In the genomic region with DNA sequence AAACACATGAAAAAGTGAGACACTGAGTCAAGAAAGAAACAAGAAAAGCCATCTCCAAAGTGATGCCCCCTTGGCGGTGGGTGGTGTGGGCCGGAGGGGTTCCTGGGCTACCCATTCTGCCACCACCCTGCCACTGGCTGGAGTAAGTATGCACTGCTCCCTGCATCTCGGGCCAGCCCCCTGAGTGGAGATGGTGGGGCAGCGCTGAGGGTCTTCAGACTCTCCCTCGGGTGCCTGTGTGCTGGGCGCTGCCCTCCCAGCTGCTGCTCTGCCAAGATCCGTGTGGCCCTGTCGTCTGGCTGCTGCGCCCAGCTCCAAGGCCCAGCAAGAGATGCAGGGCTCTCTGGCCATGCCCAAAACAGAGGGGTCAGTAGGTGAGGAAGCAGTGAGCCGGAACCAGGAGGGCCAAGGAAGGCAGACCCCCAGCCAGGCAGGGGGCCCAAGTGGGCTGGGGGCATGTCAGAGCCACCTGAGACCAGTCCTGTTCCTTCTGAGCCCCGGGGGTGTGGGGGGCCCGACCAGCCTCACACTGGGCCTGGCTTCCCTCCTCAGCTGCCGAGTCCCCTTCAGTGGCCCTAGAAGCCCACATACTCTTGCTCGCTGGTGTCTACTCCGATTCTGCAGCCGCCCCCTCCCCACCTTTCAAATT, we compare ENCODE assay signal across 10 cellular contexts. TPM values are rescaled to one million over a fixed set of nuclear protein-coding genes. Genes with fewer than 3 reads are reported as not detected.
DNase-seq lines count a peak whose midpoint lies in the region; ATAC-seq, FAIRE-seq and TF ChIP-seq lines count a peak whose summit lies in the region.
"Had no signal": no experiment of that assay in that cellular context is flagged by ENCODE, and none has a peak within 500 bp of the region (broad histone marks: within the 10 kb centered on the region; RNA-seq: fewer than 3 reads in every experiment).

No MANE protein-coding gene starts in this region.

- H3K36me3 Mint-ChIP-seq in CD4-positive, alpha-beta T cell (ENCODE audit: low read depth) = peaks cover 51% of the 10 kb centered on the region
- H3K36me3 Mint-ChIP-seq in astrocyte (ENCODE audit: low read depth, unreplicated experiment) (no peaks in the 10 kb centered on the region), progenitor cell of endocrine pancreas (ENCODE audit: insufficient read depth) (no peaks in the 10 kb centered on the region)
- no peaks in the 10 kb centered on the region for H3K36me3 Mint-ChIP-seq in natural killer cell treated with Interleukin-12 subunit alpha and Interleukin-12 subunit beta and Interleukin-15 and Interleukin-18, amount 100 ng/mL, for 72 hours

- peaks cover 60% of the 10 kb centered on the region for H3K4me1 Mint-ChIP-seq in CD4-positive, alpha-beta T cell (ENCODE audit: low read depth)
- H3K4me1 Mint-ChIP-seq in astrocyte (ENCODE audit: low read depth, unreplicated experiment) (peaks cover 15% of the 10 kb centered on the region), progenitor cell of endocrine pancreas (ENCODE audit: low read depth) (peaks cover 11% of the 10 kb centered on the region)
- H3K4me1 Mint-ChIP-seq in natural killer cell treated with Interleukin-12 subunit alpha and Interleukin-12 subunit beta and Interleukin-15 and Interleukin-18, amount 100 ng/mL, for 72 hours (ENCODE audit: low read depth in 2 of 2) = peaks cover 40% of the 10 kb centered on the region in 2 donors

- TF ChIP-seq CTCF in CD4-positive, alpha-beta T cell (IDR thresholded peaks at IDR 0.05) = no peak
- no peak for TF ChIP-seq CTCF in astrocyte (IDR thresholded peaks at IDR 0.05; ENCODE audit: insufficient read depth, low read depth, low read length)
- TF ChIP-seq CTCF in omental fat pad (IDR thresholded peaks at IDR 0.05) = no peak
- no peak for TF ChIP-seq CTCF in D721Med (IDR thresholded peaks at IDR 0.05; ENCODE audit: insufficient read depth, missing control alignments)
- no peak for TF ChIP-seq CTCF in progenitor cell of endocrine pancreas (IDR thresholded peaks at IDR 0.05; ENCODE audit: unreplicated experiment)

- no peak overlapping the region for H2AFZ ChIP-seq in astrocyte (ENCODE audit: low read depth, low read length)

- no peak for ATAC-seq in CD4-positive, alpha-beta T cell (ENCODE audit: poor library complexity)
- ATAC-seq in natural killer cell treated with Interleukin-12 subunit alpha and Interleukin-12 subunit beta and Interleukin-15 and Interleukin-18, amount 100 ng/mL, for 72 hours = no peak
- ATAC-seq in omental fat pad (ENCODE audit: low FRiP score) (no peak), HG03342 (IDR thresholded peaks at IDR 0.05; ENCODE audit: unreplicated experiment) (no peak)

- H3K27ac ChIP-seq in CD4-positive, alpha-beta T cell (ENCODE audit: low read depth, low read length) = peak overlapping the region; percentile 95
- no peak overlapping the region for H3K27ac ChIP-seq in astrocyte (ENCODE audit: low read depth, low read length)

- no peaks in the 10 kb centered on the region for H3K27me3 ChIP-seq in CD4-positive, alpha-beta T cell (ENCODE audit: control insufficient read depth, insufficient read depth, low read length)
- H3K27me3 ChIP-seq in H7 (ENCODE audit: control insufficient read depth, insufficient read depth, low read length) (peaks cover 17% of the 10 kb centered on the region; the same call in 1 of the 2 replicates), astrocyte (ENCODE audit: insufficient read depth, low read length) (peaks cover 3% of the 10 kb centered on the region)

- H3K4me1 ChIP-seq in astrocyte (ENCODE audit: insufficient read depth, low read length) = peaks cover 5% of the 10 kb centered on the region

- H3K79me2 ChIP-seq in astrocyte (ENCODE audit: insufficient read depth, low read length) = no peaks in the 10 kb centered on the region

- CTCF ChIA-PET in CD4-positive, alpha-beta T cell (lab: Charles Lee) = interaction anchor here (1.1 to 9.9 kb wide), 4 partner anchors 15 to 30 kb away, joined by 4 to 75 read pairs (median 32); no protein-coding TSS in a partner anchor

- intact Hi-C loops in CD4-positive, alpha-beta T cell (cut with DNase I, micrococcal nuclease) = loop anchor here (1.0 to 2.0 kb wide), 3 partner anchors 13 to 39 kb away; partner anchors contain the start of gene CDCA4 (in 1 of the 2)

- no peaks in the 10 kb centered on the region for H3K27me3 Mint-ChIP-seq in CD4-positive, alpha-beta T cell
- peaks cover 13% of the 10 kb centered on the region for H3K27me3 Mint-ChIP-seq in astrocyte (ENCODE audit: low read depth, unreplicated experiment)
- H3K27me3 Mint-ChIP-seq in natural killer cell treated with Interleukin-12 subunit alpha and Interleukin-12 subunit beta and Interleukin-15 and Interleukin-18, amount 100 ng/mL, for 72 hours = no peaks in the 10 kb centered on the region
- H3K27me3 Mint-ChIP-seq in progenitor cell of endocrine pancreas = peaks cover 3% of the 10 kb centered on the region

- FAIRE-seq in astrocyte (lab: Jason Lieb, UNC) (no peak), D721Med (lab: Jason Lieb, UNC) (no peak)

- H4K20me1 ChIP-seq in astrocyte (ENCODE audit: insufficient read depth, low read length) = peaks cover 7% of the 10 kb centered on the region

- POLR2A ChIA-PET in CD4-positive, alpha-beta T cell (lab: Charles Lee) = interaction anchor here (0.9 to 7.3 kb wide), 8 partner anchors 13 to 44 kb away, joined by 3 to 62 read pairs (median 5); partner anchors contain the start of gene CDCA4

- H3K36me3 ChIP-seq in H7 (replicated peaks; ENCODE audit: control insufficient read depth, insufficient read depth, low read length) (no peaks in the 10 kb centered on the region), astrocyte (ENCODE audit: insufficient read depth, low read length) (no peaks in the 10 kb centered on the region)

- peak overlapping the region; percentile 89 for H3K4me3 Mint-ChIP-seq in CD4-positive, alpha-beta T cell
- H3K4me3 Mint-ChIP-seq in astrocyte (ENCODE audit: unreplicated experiment) (no peak overlapping the region), progenitor cell of endocrine pancreas (ENCODE audit: low read depth) (no peak overlapping the region)
- peak overlapping the region; percentile 99 for H3K4me3 Mint-ChIP-seq in natural killer cell treated with Interleukin-12 subunit alpha and Interleukin-12 subunit beta and Interleukin-15 and Interleukin-18, amount 100 ng/mL, for 72 hours

- H3K9me3 ChIP-seq in CD4-positive, alpha-beta T cell (ENCODE audit: control insufficient read depth, low read length) = no peaks in the 10 kb centered on the region
- no peaks in the 10 kb centered on the region for H3K9me3 ChIP-seq in astrocyte (ENCODE audit: insufficient read depth, low read depth, low read length)

- H3K4me3 ChIP-seq in H7 (ENCODE audit: insufficient read depth, low read depth, low read length) (no peak overlapping the region), astrocyte (ENCODE audit: insufficient read depth, low read depth, low read length) (no peak overlapping the region)
- H3K4me3 ChIP-seq: lung had no signal

- no peaks in the 10 kb centered on the region for H3K9me3 Mint-ChIP-seq in CD4-positive, alpha-beta T cell
- H3K9me3 Mint-ChIP-seq in astrocyte (ENCODE audit: unreplicated experiment) (no peaks in the 10 kb centered on the region), progenitor cell of endocrine pancreas (ENCODE audit: low read depth) (no peaks in the 10 kb centered on the region)
- H3K9me3 Mint-ChIP-seq in natural killer cell treated with Interleukin-12 subunit alpha and Interleukin-12 subunit beta and Interleukin-15 and Interleukin-18, amount 100 ng/mL, for 72 hours = no peaks in the 10 kb centered on the region

- no peak overlapping the region for H3K9ac ChIP-seq in astrocyte (ENCODE audit: low read length)

- no peak overlapping the region for H3K4me2 ChIP-seq in astrocyte (ENCODE audit: low read length)

- DNase-seq in CD4-positive, alpha-beta T cell = peak in 1 of 10 experiments; percentile 32
- DNase-seq in H7 (peak; percentile 58), astrocyte (ENCODE audit: low read depth) (no peak), omental fat pad (ENCODE audit: low spot score) (no peak), D721Med (ENCODE audit: insufficient read length, low spot score) (no peak), progenitor cell of endocrine pancreas (ENCODE audit: low spot score, unreplicated experiment) (no peak)
- no peak for DNase-seq in natural killer cell treated with Interleukin-12 subunit alpha and Interleukin-12 subunit beta and Interleukin-15 and Interleukin-18, amount 100 ng/mL, for 72 hours (ENCODE audit: low spot score)
- DNase-seq: NCI-H2081 had no signal

- H3K27ac Mint-ChIP-seq in CD4-positive, alpha-beta T cell = peak overlapping the region; percentile 91
- peak overlapping the region; percentile 80 for H3K27ac Mint-ChIP-seq in astrocyte (ENCODE audit: unreplicated experiment)
- H3K27ac Mint-ChIP-seq in natural killer cell treated with Interleukin-12 subunit alpha and Interleukin-12 subunit beta and Interleukin-15 and Interleukin-18, amount 100 ng/mL, for 72 hours = peak overlapping the region; percentile 91 to 98
- H3K27ac Mint-ChIP-seq in progenitor cell of endocrine pancreas = no peak overlapping the region

RNA-seq across cellular contexts. Expression of gene GPR132, which starts 5.2 kb away (rescaled TPM):
- 10 to 100 TPM; 64.4 to 66.7 TPM for total RNA-seq in CD4-positive, alpha-beta T cell
- not detected in 2 replicates for total RNA-seq in H7 (2014; rRNA removed; shearing (Covaris generic))
- 1.7 and 2.2 TPM in 2 replicates for total RNA-seq in astrocyte
- total RNA-seq in natural killer cell treated with Interleukin-12 subunit alpha and Interleukin-12 subunit beta and Interleukin-15 and Interleukin-18, amount 100 ng/mL, for 72 hours = 10 to 100 TPM; 80.9 to 88.3 TPM
- total RNA-seq in omental fat pad = 1 to 10 TPM; 2.7 to 9.0 (median 7.6) TPM
- 0.57 and 0.69 TPM in 2 replicates for total RNA-seq in progenitor cell of endocrine pancreas

RNA-seq across cellular contexts. Expression of gene CDCA4, which starts 39.2 kb away (rescaled TPM):
- total RNA-seq in CD4-positive, alpha-beta T cell = 10 to 100 TPM; 17.7 to 18.8 TPM
- total RNA-seq in H7 (2014; rRNA removed; shearing (Covaris generic)) = 99.0 and 111 TPM in 2 replicates
- 8.7 and 11.3 TPM in 2 replicates for total RNA-seq in astrocyte
- total RNA-seq in natural killer cell treated with Interleukin-12 subunit alpha and Interleukin-12 subunit beta and Interleukin-15 and Interleukin-18, amount 100 ng/mL, for 72 hours = 10 to 100 TPM; 39.9 to 71.5 TPM
- 1 to 10 TPM; 5.3 to 8.0 (median 6.4) TPM for total RNA-seq in omental fat pad
- 21.5 and 22.9 TPM in 2 replicates for total RNA-seq in progenitor cell of endocrine pancreas

Comparison
In these comparisons a context has a peak if more than half of its experiments do, and no peak if none do; other contexts are left out.
1. H3K4me3 Mint-ChIP-seq: peak in CD4-positive, alpha-beta T cell (single experiment) and natural killer cell treated with Interleukin-12 subunit alpha and Interleukin-12 subunit beta and Interleukin-15 and Interleukin-18, amount 100 ng/mL, for 72 hours (single experiment); none in astrocyte (single experiment) and progenitor cell of endocrine pancreas (single experiment).
2. RNA of gene GPR132, which starts 5.2 kb away (total RNA-seq): 80.9 to 88.3 TPM in natural killer cell treated with Interleukin-12 subunit alpha and Interleukin-12 subunit beta and Interleukin-15 and Interleukin-18, amount 100 ng/mL, for 72 hours and 64.4 to 66.7 TPM in CD4-positive, alpha-beta T cell; 2.7 to 9.0 TPM in omental fat pad, 1.7 to 2.2 TPM in astrocyte, 0.57 to 0.69 TPM in progenitor cell of endocrine pancreas and not detected in H7; every median in the first group is over 4 times any median in the second.